In the genomic region with DNA sequence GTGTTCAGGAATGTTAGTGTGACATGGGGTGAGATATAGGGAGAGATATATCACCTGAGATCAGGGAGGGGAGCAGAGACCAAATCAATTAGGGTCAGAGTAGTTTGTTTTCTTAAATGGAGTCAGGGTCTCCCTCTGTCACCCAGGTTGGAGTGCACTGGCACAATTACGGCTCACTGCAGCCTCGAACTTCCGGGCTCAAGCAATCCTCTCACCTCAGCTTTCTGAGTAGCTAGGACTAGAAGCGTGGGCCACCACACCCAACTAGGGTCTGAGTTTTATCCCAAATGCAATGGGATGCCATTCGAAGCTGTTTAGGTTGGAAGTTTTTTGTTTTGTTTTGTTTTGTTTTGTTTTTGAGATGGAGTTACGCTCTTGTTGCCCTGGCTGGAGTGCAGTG, we compare ENCODE assay signal across 24 cellular contexts. TPM values are rescaled to one million over a fixed set of nuclear protein-coding genes. Genes with fewer than 3 reads are reported as not detected.
DNase-seq lines count a peak whose midpoint lies in the region; ATAC-seq, FAIRE-seq and TF ChIP-seq lines count a peak whose summit lies in the region.
"Had no signal": no experiment of that assay in that cellular context is flagged by ENCODE, and none has a peak within 500 bp of the region (broad histone marks: within the 10 kb centered on the region; RNA-seq: fewer than 3 reads in every experiment).

No MANE protein-coding gene starts in this region.

- H3K9me3 Mint-ChIP-seq in activated naive CD4-positive, alpha-beta T cell treated with anti-CD3 and anti-CD28 coated beads, Interleukin-2, amount 50 U/mL, for 24 hours: no peaks in the 10 kb centered on the region
- H3K9me3 Mint-ChIP-seq in activated naive CD8-positive, alpha-beta T cell treated with anti-CD3 and anti-CD28 coated beads, Interleukin-2, amount 10 ng/mL, durations not matched to agents 7 days and 5 days: peaks cover 2% of the 10 kb centered on the region
- no peaks in the 10 kb centered on the region for H3K9me3 Mint-ChIP-seq in type B pancreatic cell
- H3K9me3 Mint-ChIP-seq: HFFc6 had no signal

- no peak overlapping the region for H3K4me3 ChIP-seq in RWPE2 (ENCODE audit: severe bottlenecking)
- H3K4me3 ChIP-seq: esophagus squamous epithelium, MG63, tibial nerve had no signal

- H3K27ac Mint-ChIP-seq in activated naive CD4-positive, alpha-beta T cell treated with anti-CD3 and anti-CD28 coated beads, Interleukin-2, amount 50 U/mL, for 24 hours: peak overlapping the region; percentile 92
- peak overlapping the region; percentile 31 for H3K27ac Mint-ChIP-seq in activated naive CD8-positive, alpha-beta T cell treated with anti-CD3 and anti-CD28 coated beads, Interleukin-2, amount 10 ng/mL, durations not matched to agents 7 days and 5 days
- H3K27ac Mint-ChIP-seq in type B pancreatic cell: peak overlapping the region; percentile 53
- H3K27ac Mint-ChIP-seq: HFFc6; naive thymus-derived CD8-positive, alpha-beta T cell; T-helper 17 cell had no signal

- no peaks in the 10 kb centered on the region for H3K27me3 ChIP-seq in RWPE2 (ENCODE audit: insufficient read depth, poor library complexity, severe bottlenecking)
- H3K27me3 ChIP-seq: esophagus squamous epithelium, MG63, tibial nerve had no signal

- H3K9me3 ChIP-seq in RWPE2 (ENCODE audit: severe bottlenecking): no peaks in the 10 kb centered on the region
- H3K9me3 ChIP-seq: esophagus squamous epithelium, tibial nerve had no signal

- H3K36me3 ChIP-seq in RWPE2 (ENCODE audit: low read depth): peaks cover 6% of the 10 kb centered on the region; the same call in 1 of the 2 replicates
- H3K36me3 ChIP-seq: esophagus squamous epithelium, tibial nerve had no signal

- POLR2A ChIA-PET in activated naive CD8-positive, alpha-beta T cell treated with anti-CD3 and anti-CD28 coated beads, Interleukin-2, amount 10 ng/mL, durations not matched to agents 7 days and 5 days (lab: Charles Lee): no interaction called here

- ATAC-seq in RWPE2 (ENCODE audit: low read depth): no peak
- no peak for ATAC-seq in activated naive CD8-positive, alpha-beta T cell treated with anti-CD3 and anti-CD28 coated beads, Interleukin-2, amount 10 ng/mL, durations not matched to agents 7 days and 5 days (ENCODE audit: low read depth)
- ATAC-seq: naive thymus-derived CD8-positive, alpha-beta T cell; T-helper 17 cell had no signal

- no peak for TF ChIP-seq CTCF in RWPE2 (IDR thresholded peaks at IDR 0.05; ENCODE audit: poor library complexity, severe bottlenecking)
- no peak for TF ChIP-seq CTCF in type B pancreatic cell (conservative IDR thresholded peaks at IDR 0.05)

- no peak for DNase-seq in activated naive CD4-positive, alpha-beta T cell treated with anti-CD3 and anti-CD28 coated beads, Interleukin-2, amount 50 U/mL, for 16 hours
- peak; percentile 60 for DNase-seq in RWPE2 (ENCODE audit: low spot score)
- DNase-seq in activated naive CD8-positive, alpha-beta T cell treated with anti-CD3 and anti-CD28 coated beads, Interleukin-2, amount 10 ng/mL, durations not matched to agents 7 days and 5 days: peak; percentile 13
- DNase-seq in type B pancreatic cell (ENCODE audit: extremely low spot score, unreplicated experiment): no peak
- DNase-seq in nucleus accumbens (lab: John Stamatoyannopoulos, UW): no peak
- DNase-seq in frontal cortex (ENCODE audit: low spot score in 2 of 2): no peak
- DNase-seq: CD4-positive, alpha-beta memory T cell; DMS153; esophagus squamous epithelium; GDM1; HFFc6; kidney glomerular epithelial cell; MG63; naive thymus-derived CD8-positive, alpha-beta T cell; NCI-H1436; NCI-H2171; NCI-H526; SIG-M5; stimulated activated naive CD4-positive, alpha-beta T cell treated with Interleukin-2 at 50 U/mL for 16 hours; T-helper 17 cell had no signal

- no peak overlapping the region for H3K27ac ChIP-seq in RWPE2 (ENCODE audit: poor library complexity, severe bottlenecking)
- H3K27ac ChIP-seq: tibial nerve had no signal

- peaks cover 37% of the 10 kb centered on the region for H3K4me1 Mint-ChIP-seq in activated naive CD4-positive, alpha-beta T cell treated with anti-CD3 and anti-CD28 coated beads, Interleukin-2, amount 50 U/mL, for 24 hours
- H3K4me1 Mint-ChIP-seq in activated naive CD8-positive, alpha-beta T cell treated with anti-CD3 and anti-CD28 coated beads, Interleukin-2, amount 10 ng/mL, durations not matched to agents 7 days and 5 days: peaks cover 23% of the 10 kb centered on the region
- peaks cover 22% of the 10 kb centered on the region for H3K4me1 Mint-ChIP-seq in type B pancreatic cell (ENCODE audit: unreplicated experiment)

- H3K4me3 Mint-ChIP-seq in activated naive CD4-positive, alpha-beta T cell treated with anti-CD3 and anti-CD28 coated beads, Interleukin-2, amount 50 U/mL, for 24 hours: peak overlapping the region; percentile 75
- no peak overlapping the region for H3K4me3 Mint-ChIP-seq in activated naive CD8-positive, alpha-beta T cell treated with anti-CD3 and anti-CD28 coated beads, Interleukin-2, amount 10 ng/mL, durations not matched to agents 7 days and 5 days
- H3K4me3 Mint-ChIP-seq in type B pancreatic cell: peak overlapping the region; percentile 69
- H3K4me3 Mint-ChIP-seq: HFFc6; naive thymus-derived CD8-positive, alpha-beta T cell; T-helper 17 cell had no signal

- FAIRE-seq in frontal cortex (lab: Jason Lieb, UNC): no peak
- FAIRE-seq: colon had no signal

- peaks cover 23% of the 10 kb centered on the region for H3K4me1 ChIP-seq in RWPE2 (ENCODE audit: insufficient read depth, poor library complexity, severe bottlenecking)

- H3K27me3 Mint-ChIP-seq in activated naive CD4-positive, alpha-beta T cell treated with anti-CD3 and anti-CD28 coated beads, Interleukin-2, amount 50 U/mL, for 24 hours: no peaks in the 10 kb centered on the region
- no peaks in the 10 kb centered on the region for H3K27me3 Mint-ChIP-seq in activated naive CD8-positive, alpha-beta T cell treated with anti-CD3 and anti-CD28 coated beads, Interleukin-2, amount 10 ng/mL, durations not matched to agents 7 days and 5 days
- no peaks in the 10 kb centered on the region for H3K27me3 Mint-ChIP-seq in type B pancreatic cell
- H3K27me3 Mint-ChIP-seq: CD4-positive, alpha-beta memory T cell; naive thymus-derived CD8-positive, alpha-beta T cell; T-helper 17 cell had no signal

- H3K36me3 Mint-ChIP-seq in activated naive CD4-positive, alpha-beta T cell treated with anti-CD3 and anti-CD28 coated beads, Interleukin-2, amount 50 U/mL, for 24 hours: peaks cover 4% of the 10 kb centered on the region
- peaks cover 8% of the 10 kb centered on the region for H3K36me3 Mint-ChIP-seq in activated naive CD8-positive, alpha-beta T cell treated with anti-CD3 and anti-CD28 coated beads, Interleukin-2, amount 10 ng/mL, durations not matched to agents 7 days and 5 days
- no peaks in the 10 kb centered on the region for H3K36me3 Mint-ChIP-seq in type B pancreatic cell
- H3K36me3 Mint-ChIP-seq: brain had no signal

RNA-seq across cellular contexts. Expression of gene NCOA3, which starts 3.1 kb away (rescaled TPM):
- total RNA-seq in activated naive CD8-positive, alpha-beta T cell treated with anti-CD3 and anti-CD28 coated beads, Interleukin-2, amount 10 ng/mL, durations not matched to agents 7 days and 5 days: 10 to 100 TPM; 71.3 to 74.2 TPM
- total RNA-seq in type B pancreatic cell (ENCODE audit: low replicate concordance) (37.3 and 50.2 TPM in 2 replicates), frontal cortex (42.0 TPM)

Comparison
In these comparisons a context has a peak if more than half of its experiments do, and no peak if none do; other contexts are left out.
1. H3K27ac Mint-ChIP-seq: peak in every context shown above with its lines; median percentile 92 in activated naive CD4-positive, alpha-beta T cell treated with anti-CD3 and anti-CD28 coated beads, Interleukin-2, amount 50 U/mL, for 24 hours; 53 in type B pancreatic cell; 31 in activated naive CD8-positive, alpha-beta T cell treated with anti-CD3 and anti-CD28 coated beads, Interleukin-2, amount 10 ng/mL, durations not matched to agents 7 days and 5 days.
2. DNase-seq: peak in RWPE2 (single experiment) and activated naive CD8-positive, alpha-beta T cell treated with anti-CD3 and anti-CD28 coated beads, Interleukin-2, amount 10 ng/mL, durations not matched to agents 7 days and 5 days (single experiment); none in activated naive CD4-positive, alpha-beta T cell treated with anti-CD3 and anti-CD28 coated beads, Interleukin-2, amount 50 U/mL, for 16 hours (single experiment), type B pancreatic cell (single experiment), nucleus accumbens (0 of 56) and frontal cortex (0 of 2).